ENCODE assay signal across 39 cellular contexts in the genomic region with DNA sequence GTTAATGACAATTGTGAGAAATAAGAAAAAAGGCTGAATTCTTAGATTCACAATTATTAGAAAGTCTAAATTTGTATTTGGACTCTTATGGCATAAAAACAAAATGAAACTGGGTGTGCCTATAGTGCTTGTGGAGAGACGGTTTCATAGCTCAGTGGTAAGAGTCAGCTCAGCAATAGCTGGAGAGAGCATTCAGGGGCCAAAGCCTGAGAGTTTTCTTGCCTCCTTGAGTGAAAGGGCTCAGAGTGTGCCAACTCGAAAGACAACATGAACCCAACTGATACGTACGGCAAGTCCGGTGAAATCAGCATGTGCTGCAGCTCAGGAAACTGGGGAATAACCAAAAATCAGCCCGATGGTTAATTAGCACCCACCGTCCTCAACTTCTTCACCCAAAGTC.
"Had no signal": no experiment of that assay in that cellular context is flagged by ENCODE, and none has a peak within 500 bp of the region (broad histone marks: within the 10 kb centered on the region; RNA-seq: fewer than 3 reads in every experiment).

No MANE protein-coding gene starts in this region.

- H3K4me3 ChIP-seq: adrenal gland, ascending aorta, body of pancreas, breast epithelium, cardiac muscle cell had no signal

- H3K36me3 Mint-ChIP-seq: activated naive CD4-positive, alpha-beta T cell treated with anti-CD3 and anti-CD28 coated beads, Interleukin-2, amount 10 ng/mL, durations not matched to agents 7 days and 5 days had no signal

- H3K27ac Mint-ChIP-seq: activated naive CD4-positive, alpha-beta T cell treated with anti-CD3 and anti-CD28 coated beads for 36 hours; activated naive CD4-positive, alpha-beta T cell treated with anti-CD3 and anti-CD28 coated beads, Interleukin-2, amount 10 ng/mL, durations not matched to agents 7 days and 5 days; activated naive CD4-positive, alpha-beta T cell treated with anti-CD3 and anti-CD28 coated beads, Interleukin-2, amount 50 U/mL, for 24 hours; activated naive CD8-positive, alpha-beta T cell; activated naive CD8-positive, alpha-beta T cell treated with anti-CD3 and anti-CD28 coated beads for 36 hours; activated naive CD8-positive, alpha-beta T cell treated with anti-CD3 and anti-CD28 coated beads, Interleukin-2, amount 10 ng/mL, durations not matched to agents 7 days and 5 days; activated naive CD8-positive, alpha-beta T cell treated with anti-CD3 and anti-CD28 coated beads, Interleukin-2, amount 50 U/mL, for 24 hours; activated T-cell treated with anti-CD3 and anti-CD28 coated beads, Interleukin-2, amount 50 U/mL, for 24 hours; activated T-cell treated with anti-CD3 and anti-CD28 coated beads, Interleukin-2, amount 50 U/mL, for 72 hours; activated T-helper 1 cell treated with anti-CD3 and anti-CD28 coated beads, Interleukin-12 subunit alpha, Interleukin-12 subunit beta, Interleukin-2, Interleukin-4 antibody, amounts not matched to agents 30 ng/mL and 10 ng/mL and 1 ng/mL, durations not matched to agents 14 hours and 24 hours and 36 hours; activated T-helper 17 cell treated with anti-CD3 and anti-CD28 coated beads, Interleukin-2, amount 50 U/mL, for 72 hours; activated T-helper 2 cell treated with anti-CD3 and anti-CD28 coated beads, Interferon-gamma antibody, Interleukin-2, Interleukin-4, amounts not matched to agents 10 μg/mL and 5 μg/mL and 100 μg/mL, durations not matched to agents 14 hours and 24 hours and 36 hours; brain had no signal

- H3K4me1 Mint-ChIP-seq: activated naive CD4-positive, alpha-beta T cell treated with anti-CD3 and anti-CD28 coated beads, Interleukin-2, amount 10 ng/mL, durations not matched to agents 7 days and 5 days; activated naive CD4-positive, alpha-beta T cell treated with anti-CD3 and anti-CD28 coated beads, Interleukin-2, amount 50 U/mL, for 24 hours; activated naive CD8-positive, alpha-beta T cell treated with anti-CD3 and anti-CD28 coated beads for 36 hours; activated naive CD8-positive, alpha-beta T cell treated with anti-CD3 and anti-CD28 coated beads, Interleukin-2, amount 10 ng/mL, durations not matched to agents 7 days and 5 days; activated naive CD8-positive, alpha-beta T cell treated with anti-CD3 and anti-CD28 coated beads, Interleukin-2, amount 50 U/mL, for 24 hours; activated T-helper 17 cell treated with anti-CD3 and anti-CD28 coated beads, Interleukin-2, amount 50 U/mL, for 72 hours; brain; central memory CD8-positive, alpha-beta T cell had no signal

- H3K36me3 ChIP-seq: adrenal gland, ascending aorta, brain microvascular endothelial cell, breast epithelium, cardiac muscle cell had no signal

- DNase-seq: activated effector memory CD4-positive, alpha-beta T cell treated with anti-CD3 and anti-CD28 coated beads, Interleukin-2, amount 50 U/mL, for 16 hours; activated effector memory CD4-positive, alpha-beta T cell treated with Interleukin-2 at 50 U/mL for 16 hours; activated gamma-delta T cell; activated gamma-delta T cell treated with Interleukin-2 at 50 U/mL for 16 hours; activated naive CD4-positive, alpha-beta T cell; activated naive CD4-positive, alpha-beta T cell treated with anti-CD3 and anti-CD28 coated beads for 36 hours; activated naive CD4-positive, alpha-beta T cell treated with anti-CD3 and anti-CD28 coated beads, Interleukin-2, amount 10 ng/mL, durations not matched to agents 7 days and 5 days; activated naive CD4-positive, alpha-beta T cell treated with anti-CD3 and anti-CD28 coated beads, Interleukin-2, amount 50 U/mL, for 16 hours; activated naive CD4-positive, alpha-beta T cell treated with Interleukin-2 at 50 U/mL for 16 hours; activated naive CD8-positive, alpha-beta T cell treated with anti-CD3 and anti-CD28 coated beads for 36 hours; activated naive CD8-positive, alpha-beta T cell treated with anti-CD3 and anti-CD28 coated beads, Interleukin-2, amount 10 ng/mL, durations not matched to agents 7 days and 5 days; activated naive CD8-positive, alpha-beta T cell treated with anti-CD3 and anti-CD28 coated beads, Interleukin-2, amount 50 U/mL, for 24 hours; activated T-cell treated with anti-CD3 and anti-CD28 coated beads for 4 hours; activated T-cell treated with anti-CD3 and anti-CD28 coated beads, Interleukin-2, amount 50 U/mL, for 1 hour; activated T-cell treated with anti-CD3 and anti-CD28 coated beads, Interleukin-2, amount 50 U/mL, for 24 hours; activated T-cell treated with anti-CD3 and anti-CD28 coated beads, Interleukin-2, amount 50 U/mL, for 4 hours; activated T-cell treated with anti-CD3 and anti-CD28 coated beads, Interleukin-2, amount 50 U/mL, for 48 hours; activated T-cell treated with anti-CD3 and anti-CD28 coated beads, Interleukin-2, amount 50 U/mL, for 72 hours; adrenal gland; amniotic stem cell; amygdala; anterior cingulate cortex; aorta; body of pancreas; brain microvascular endothelial cell; caudate nucleus; central memory CD4-positive, alpha-beta T cell; cerebellar nuclear complex had no signal

- H3K9me3 Mint-ChIP-seq: activated naive CD4-positive, alpha-beta T cell treated with anti-CD3 and anti-CD28 coated beads for 36 hours; activated naive CD4-positive, alpha-beta T cell treated with anti-CD3 and anti-CD28 coated beads, Interleukin-2, amount 10 ng/mL, durations not matched to agents 7 days and 5 days; activated naive CD4-positive, alpha-beta T cell treated with anti-CD3 and anti-CD28 coated beads, Interleukin-2, amount 50 U/mL, for 24 hours; activated naive CD8-positive, alpha-beta T cell treated with anti-CD3 and anti-CD28 coated beads for 36 hours; activated naive CD8-positive, alpha-beta T cell treated with anti-CD3 and anti-CD28 coated beads, Interleukin-2, amount 50 U/mL, for 24 hours; activated T-cell treated with anti-CD3 and anti-CD28 coated beads, Interleukin-2, amount 50 U/mL, for 24 hours; activated T-cell treated with anti-CD3 and anti-CD28 coated beads, Interleukin-2, amount 50 U/mL, for 4 hours; activated T-cell treated with anti-CD3 and anti-CD28 coated beads, Interleukin-2, amount 50 U/mL, for 72 hours; activated T-helper 1 cell treated with anti-CD3 and anti-CD28 coated beads, Interleukin-12 subunit alpha, Interleukin-12 subunit beta, Interleukin-2, Interleukin-4 antibody, amounts not matched to agents 30 ng/mL and 10 ng/mL and 1 ng/mL, durations not matched to agents 14 hours and 24 hours and 36 hours; activated T-helper 17 cell treated with anti-CD3 and anti-CD28 coated beads, Interleukin-2, amount 50 U/mL, for 72 hours; activated T-helper 2 cell treated with anti-CD3 and anti-CD28 coated beads, Interferon-gamma antibody, Interleukin-2, Interleukin-4, amounts not matched to agents 10 μg/mL and 5 μg/mL and 100 μg/mL, durations not matched to agents 14 hours and 24 hours and 36 hours; brain; central memory CD8-positive, alpha-beta T cell had no signal

- H3K9me3 ChIP-seq: adrenal gland, ascending aorta, body of pancreas, breast epithelium had no signal

- H3K27ac ChIP-seq: adrenal gland, ascending aorta, body of pancreas, brain microvascular endothelial cell, breast epithelium, cardiac muscle cell had no signal

- ATAC-seq: activated naive CD4-positive, alpha-beta T cell treated with anti-CD3 and anti-CD28 coated beads, Interleukin-2, amount 50 U/mL, for 72 hours; activated naive CD8-positive, alpha-beta T cell treated with anti-CD3 and anti-CD28 coated beads, Interleukin-2, amount 50 U/mL, for 24 hours; activated T-cell treated with anti-CD3 and anti-CD28 coated beads, Interleukin-2, amount 50 U/mL, for 4 hours; activated T-cell treated with anti-CD3 and anti-CD28 coated beads, Interleukin-2, amount 50 U/mL, for 72 hours; activated T-helper 17 cell treated with anti-CD3 and anti-CD28 coated beads, Interleukin-2, amount 50 U/mL, for 72 hours; body of pancreas had no signal

- H3K27me3 Mint-ChIP-seq: activated naive CD4-positive, alpha-beta T cell treated with anti-CD3 and anti-CD28 coated beads, Interleukin-2, amount 10 ng/mL, durations not matched to agents 7 days and 5 days; activated naive CD4-positive, alpha-beta T cell treated with anti-CD3 and anti-CD28 coated beads, Interleukin-2, amount 50 U/mL, for 24 hours; activated naive CD8-positive, alpha-beta T cell; activated naive CD8-positive, alpha-beta T cell treated with anti-CD3 and anti-CD28 coated beads for 36 hours; activated naive CD8-positive, alpha-beta T cell treated with anti-CD3 and anti-CD28 coated beads, Interleukin-2, amount 10 ng/mL, durations not matched to agents 7 days and 5 days; activated naive CD8-positive, alpha-beta T cell treated with anti-CD3 and anti-CD28 coated beads, Interleukin-2, amount 50 U/mL, for 24 hours; activated T-cell treated with anti-CD3 and anti-CD28 coated beads, Interleukin-2, amount 50 U/mL, for 24 hours; activated T-helper 17 cell treated with anti-CD3 and anti-CD28 coated beads, Interleukin-2, amount 50 U/mL, for 72 hours; brain; central memory CD8-positive, alpha-beta T cell had no signal

- H3K4me3 Mint-ChIP-seq: activated naive CD4-positive, alpha-beta T cell treated with anti-CD3 and anti-CD28 coated beads for 36 hours; activated naive CD4-positive, alpha-beta T cell treated with anti-CD3 and anti-CD28 coated beads, Interleukin-2, amount 10 ng/mL, durations not matched to agents 7 days and 5 days; activated naive CD4-positive, alpha-beta T cell treated with anti-CD3 and anti-CD28 coated beads, Interleukin-2, amount 50 U/mL, for 24 hours; activated naive CD8-positive, alpha-beta T cell; activated naive CD8-positive, alpha-beta T cell treated with anti-CD3 and anti-CD28 coated beads for 36 hours; activated naive CD8-positive, alpha-beta T cell treated with anti-CD3 and anti-CD28 coated beads, Interleukin-2, amount 10 ng/mL, durations not matched to agents 7 days and 5 days; activated naive CD8-positive, alpha-beta T cell treated with anti-CD3 and anti-CD28 coated beads, Interleukin-2, amount 50 U/mL, for 24 hours; activated T-cell treated with anti-CD3 and anti-CD28 coated beads, Interleukin-2, amount 50 U/mL, for 24 hours; activated T-cell treated with anti-CD3 and anti-CD28 coated beads, Interleukin-2, amount 50 U/mL, for 4 hours; activated T-cell treated with anti-CD3 and anti-CD28 coated beads, Interleukin-2, amount 50 U/mL, for 72 hours; activated T-helper 1 cell treated with anti-CD3 and anti-CD28 coated beads, Interleukin-12 subunit alpha, Interleukin-12 subunit beta, Interleukin-2, Interleukin-4 antibody, amounts not matched to agents 30 ng/mL and 10 ng/mL and 1 ng/mL, durations not matched to agents 14 hours and 24 hours and 36 hours; activated T-helper 17 cell treated with anti-CD3 and anti-CD28 coated beads, Interleukin-2, amount 50 U/mL, for 72 hours; brain; central memory CD8-positive, alpha-beta T cell had no signal

- H3K27me3 ChIP-seq: adrenal gland, ascending aorta, body of pancreas, brain microvascular endothelial cell, breast epithelium, cardiac muscle cell had no signal

- H3K4me1 ChIP-seq: adrenal gland, ascending aorta, body of pancreas, breast epithelium had no signal
